12 cellular contexts compared by ENCODE assay signal in the genomic region with DNA sequence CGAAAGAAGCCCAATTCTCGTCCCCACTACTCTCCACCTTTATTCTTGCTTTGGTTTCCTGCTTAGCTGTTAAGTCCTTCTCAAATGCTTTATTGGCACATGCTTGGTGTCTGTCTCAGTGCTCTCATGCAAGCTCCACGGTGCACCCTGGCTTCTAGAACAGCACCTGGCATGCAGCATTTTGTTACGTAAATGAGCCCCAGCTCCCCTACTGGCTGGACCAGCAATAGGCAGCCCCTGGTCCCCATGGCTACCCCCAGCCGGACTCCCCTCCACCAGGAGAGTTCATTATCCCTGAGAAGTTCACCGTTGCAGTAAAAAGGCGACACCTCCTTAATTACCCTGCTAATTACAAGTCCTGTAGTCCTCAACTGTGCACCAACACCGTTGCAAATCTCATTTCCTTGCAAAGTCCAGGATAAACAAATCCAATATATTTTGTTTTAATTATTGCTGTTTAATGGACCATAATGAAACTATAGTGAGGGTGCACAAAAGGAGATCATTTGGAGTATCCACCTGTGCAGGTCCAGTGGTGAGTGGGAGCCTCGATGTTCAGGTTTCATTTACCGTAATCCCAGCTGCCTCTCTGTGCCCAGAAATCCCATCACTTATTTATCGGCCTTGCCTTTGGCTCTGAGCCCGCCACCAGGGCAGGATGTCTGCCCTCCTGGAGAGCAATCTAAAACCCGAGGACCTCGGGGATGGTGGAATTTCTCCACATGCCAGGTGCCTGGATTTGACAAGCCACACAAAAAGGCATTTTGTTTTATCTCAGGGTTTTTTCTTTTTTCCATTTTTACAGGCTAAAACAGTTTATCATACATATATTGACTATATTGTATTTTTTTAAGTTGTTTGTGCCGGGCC. TPM values are rescaled to one million over a fixed set of nuclear protein-coding genes. Genes with fewer than 3 reads are reported as not detected.
DNase-seq lines count a peak whose midpoint lies in the region; ATAC-seq and TF ChIP-seq lines count a peak whose summit lies in the region.
"Had no signal": no experiment of that assay in that cellular context is flagged by ENCODE, and none has a peak within 500 bp of the region (broad histone marks: within the 10 kb centered on the region; RNA-seq: fewer than 3 reads in every experiment).

No MANE protein-coding gene starts in this region.

- no peaks in the 10 kb centered on the region for H3F3A ChIP-seq in PC-9 (ENCODE audit: insufficient read depth, low read depth)

- H3K4me3 ChIP-seq in HCT116 (replicated peaks in 1 of 2; ENCODE audit: low read depth in 1 of 2, low read length in 2 of 2), result no peak overlapping the region
- H3K4me3 ChIP-seq in vagina, result no peak overlapping the region
- no peak overlapping the region for H3K4me3 ChIP-seq in PC-9
- H3K4me3 ChIP-seq: thyroid gland had no signal

- BruUV-seq in HCT116 (replicated peaks; lab: Mats Ljungman, UMichigan) (no TSS peak), PC-9 (replicated peaks; lab: Mats Ljungman, UMichigan) (no TSS peak)

- H3K9ac ChIP-seq in HCT116 (ENCODE audit: low read length), result no peak overlapping the region

- POLR2A ChIA-PET in HCT116 (lab: Charles Lee) (no interaction called here), PC-9 (lab: Charles Lee; ENCODE audit: unreplicated experiment) (interaction anchor here (0.7 kb wide), 1 partner anchor 144 kb away, joined by 5 read pairs; no protein-coding TSS in a partner anchor)

- H3K79me2 ChIP-seq in HCT116 (ENCODE audit: insufficient read depth, low read length) (no peaks in the 10 kb centered on the region), PC-9 (ENCODE audit: low read depth) (no peaks in the 10 kb centered on the region)

- TF ChIP-seq RAD21 in HCT116 (IDR thresholded peaks at IDR 0.05; ENCODE audit: low read depth), result no peak

- RAD21 ChIA-PET in HCT116 (lab: Charles Lee; ENCODE audit: low non-redundant PET in 1 of 2, low total read pairs in 2 of 2, uncharacterized antibody in 2 of 2, unreplicated experiment in 2 of 2), result interaction anchor here (1.3 to 1.8 kb wide), 2 partner anchors 103 to 110 kb away, joined by 6 to 14 read pairs (median 9); no protein-coding TSS in a partner anchor

- H3K9me3 ChIP-seq in HCT116 (ENCODE audit: control insufficient read depth in 1 of 2, insufficient read depth in 1 of 2, low read depth in 1 of 2, low read length in 2 of 2) (no peaks in the 10 kb centered on the region), vagina (no peaks in the 10 kb centered on the region), PC-9 (ENCODE audit: insufficient read depth, low read depth) (no peaks in the 10 kb centered on the region)
- H3K9me3 ChIP-seq: neutrophil, thyroid gland had no signal

- TF ChIP-seq CTCF in HCT116 (IDR thresholded peaks at IDR 0.05 in 2 of 3, conservative IDR thresholded peaks at IDR 0.05 in 1 of 3; ENCODE audit: borderline replicate concordance in 1 of 3, insufficient read depth in 1 of 3, low read depth in 2 of 3, low read length in 2 of 3) (peak; percentile 48 to 66 (median 64); a peak in 5 of 6 replicates), vagina (IDR thresholded peaks at IDR 0.05) (no peak), PC-9 (conservative IDR thresholded peaks at IDR 0.05) (no peak)

- H3K36me3 ChIP-seq in HCT116 (ENCODE audit: control insufficient read depth in 1 of 2, insufficient read depth in 2 of 2, low read length in 2 of 2), result no peaks in the 10 kb centered on the region
- H3K36me3 ChIP-seq in vagina, result no peaks in the 10 kb centered on the region
- no peaks in the 10 kb centered on the region for H3K36me3 ChIP-seq in PC-9 (ENCODE audit: low read depth)
- H3K36me3 ChIP-seq: neutrophil, thyroid gland had no signal

- no peak overlapping the region for H3K27ac ChIP-seq in HCT116 (ENCODE audit: low read depth, low read length)
- no peak overlapping the region for H3K27ac ChIP-seq in vagina
- H3K27ac ChIP-seq in PC-9, result no peak overlapping the region
- H3K27ac ChIP-seq: neutrophil, thyroid gland had no signal

- DNase-seq in DMS53 (lab: John Stamatoyannopoulos, UW) (peak; percentile 59), DMS53 treated with DMSO at 0.1 percent for 48 hours (lab: John Stamatoyannopoulos, UW; ENCODE audit: unreplicated experiment) (no peak), HCT116 (ENCODE audit: low read depth, low spot score) (peak; percentile 16), left kidney (ENCODE audit: low read depth, low spot score) (peak; percentile 78), vagina (ENCODE audit: extremely low spot score in 2 of 2) (no peak), PC-9 (no peak)
- DNase-seq: NCI-H774, T-helper 9 cell, thyroid gland had no signal

- CTCF ChIA-PET in HCT116 (lab: Charles Lee), result interaction anchor here (1.0 to 6.8 kb wide), 18 partner anchors 10 to 753 kb away, joined by 3 to 123 read pairs (median 5); no protein-coding TSS in a partner anchor
- CTCF ChIA-PET in PC-9 (lab: Charles Lee), result interaction anchor here (0.6 to 1.8 kb wide), 5 partner anchors 9 to 752 kb away, joined by 3 to 36 read pairs (median 3); no protein-coding TSS in a partner anchor

- peaks cover 26% of the 10 kb centered on the region for H3K27me3 ChIP-seq in HCT116 (ENCODE audit: insufficient read depth, low read length)
- no peaks in the 10 kb centered on the region for H3K27me3 ChIP-seq in vagina
- H3K27me3 ChIP-seq in PC-9 (ENCODE audit: insufficient read depth, low read depth), result no peaks in the 10 kb centered on the region; the same call in 1 of the 2 replicates
- H3K27me3 ChIP-seq: thyroid gland had no signal

- H3K4me1 ChIP-seq in HCT116 (ENCODE audit: control insufficient read depth in 1 of 2, insufficient read depth in 2 of 2, low read length in 2 of 2), result no peaks in the 10 kb centered on the region
- no peaks in the 10 kb centered on the region for H3K4me1 ChIP-seq in vagina
- no peaks in the 10 kb centered on the region for H3K4me1 ChIP-seq in PC-9 (replicated peaks; ENCODE audit: insufficient read depth)
- H3K4me1 ChIP-seq: thyroid gland had no signal

- intact Hi-C loops in HCT116 (cut with micrococcal nuclease) (no loop called here), vagina (cut with DNase I) (loop anchor here (5.0 kb wide), 1 partner anchor 104 kb away; no protein-coding TSS in a partner anchor), PC-9 (cut with micrococcal nuclease; ENCODE audit: unreplicated experiment) (loop anchor here (2.0 to 10.0 kb wide), 3 partner anchors 54 to 750 kb away; no protein-coding TSS in a partner anchor)

- peak; percentile 72 for ATAC-seq in HCT116
- peak; percentile 45; the same call in 2 of the 3 replicates for ATAC-seq in SK-N-SH treated with all-trans-retinoic acid at 6 μM for 48 hours
- ATAC-seq in GM21737 (IDR thresholded peaks at IDR 0.05; ENCODE audit: unreplicated experiment), result no peak

- H4K20me1 ChIP-seq in HCT116 (ENCODE audit: insufficient read depth), result no peaks in the 10 kb centered on the region
- no peaks in the 10 kb centered on the region for H4K20me1 ChIP-seq in PC-9 (ENCODE audit: insufficient read depth)

- no peak overlapping the region for H3K4me2 ChIP-seq in HCT116 (ENCODE audit: low read length)
- H3K4me2 ChIP-seq in PC-9, result no peak overlapping the region

- H3K9me2 ChIP-seq in HCT116 (ENCODE audit: insufficient read depth) (no peaks in the 10 kb centered on the region), PC-9 (ENCODE audit: insufficient read depth) (no peaks in the 10 kb centered on the region)

- H2AFZ ChIP-seq in HCT116 (ENCODE audit: low read depth, low read length, poor library complexity, severe bottlenecking) (no peak overlapping the region), PC-9 (no peak overlapping the region)

- TF ChIP-seq POLR2A in HCT116 (IDR thresholded peaks at IDR 0.05; ENCODE audit: borderline replicate concordance, extremely low read depth, insufficient read depth, insufficient read length) (no peak), vagina (IDR thresholded peaks at IDR 0.05) (no peak)

TF ChIP-seq in HCT116, 20 proteins besides CTCF, POLR2A, EP300 and RAD21 (continues in another document):
- TF ChIP-seq CEBPB (IDR thresholded peaks at IDR 0.05; ENCODE audit: low read depth), result no peak
- TF ChIP-seq POLR2AphosphoS5 (IDR thresholded peaks at IDR 0.05; ENCODE audit: low read depth, low read length), result no peak
- TF ChIP-seq TCF7L2 (IDR thresholded peaks at IDR 0.05; ENCODE audit: borderline replicate concordance, extremely low read depth, insufficient read depth, insufficient read length), result no peak
- no peak for TF ChIP-seq ZFX (IDR thresholded peaks at IDR 0.05)
- no peak for TF ChIP-seq EZH2phosphoT487 (IDR thresholded peaks at IDR 0.05; ENCODE audit: borderline replicate concordance)
- no peak for TF ChIP-seq CBX3 (IDR thresholded peaks at IDR 0.05; ENCODE audit: low read depth)
- no peak for TF ChIP-seq ELF1 (IDR thresholded peaks at IDR 0.05; ENCODE audit: borderline replicate concordance, low read depth)
- no peak for TF ChIP-seq EGR1 (IDR thresholded peaks at IDR 0.05; ENCODE audit: low read depth)
- TF ChIP-seq SRF (IDR thresholded peaks at IDR 0.05; ENCODE audit: low read depth), result no peak
- TF ChIP-seq, protein P1, sequence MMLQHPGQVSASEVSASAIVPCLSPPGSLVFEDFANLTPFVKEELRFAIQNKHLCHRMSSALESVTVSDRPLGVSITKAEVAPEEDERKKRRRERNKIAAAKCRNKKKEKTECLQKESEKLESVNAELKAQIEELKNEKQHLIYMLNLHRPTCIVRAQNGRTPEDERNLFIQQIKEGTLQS (IDR thresholded peaks at IDR 0.05), result no peak
- TF ChIP-seq YY1 (IDR thresholded peaks at IDR 0.05; ENCODE audit: extremely low read depth, insufficient replicate concordance, low read depth, low read length), result no peak

TF ChIP-seq in SK-N-SH treated with all-trans-retinoic acid at 6 μM for 48 hours, 23 proteins besides CTCF, POLR2A, EP300 and RAD21 (continues in another document):
- TF ChIP-seq, protein P2, sequence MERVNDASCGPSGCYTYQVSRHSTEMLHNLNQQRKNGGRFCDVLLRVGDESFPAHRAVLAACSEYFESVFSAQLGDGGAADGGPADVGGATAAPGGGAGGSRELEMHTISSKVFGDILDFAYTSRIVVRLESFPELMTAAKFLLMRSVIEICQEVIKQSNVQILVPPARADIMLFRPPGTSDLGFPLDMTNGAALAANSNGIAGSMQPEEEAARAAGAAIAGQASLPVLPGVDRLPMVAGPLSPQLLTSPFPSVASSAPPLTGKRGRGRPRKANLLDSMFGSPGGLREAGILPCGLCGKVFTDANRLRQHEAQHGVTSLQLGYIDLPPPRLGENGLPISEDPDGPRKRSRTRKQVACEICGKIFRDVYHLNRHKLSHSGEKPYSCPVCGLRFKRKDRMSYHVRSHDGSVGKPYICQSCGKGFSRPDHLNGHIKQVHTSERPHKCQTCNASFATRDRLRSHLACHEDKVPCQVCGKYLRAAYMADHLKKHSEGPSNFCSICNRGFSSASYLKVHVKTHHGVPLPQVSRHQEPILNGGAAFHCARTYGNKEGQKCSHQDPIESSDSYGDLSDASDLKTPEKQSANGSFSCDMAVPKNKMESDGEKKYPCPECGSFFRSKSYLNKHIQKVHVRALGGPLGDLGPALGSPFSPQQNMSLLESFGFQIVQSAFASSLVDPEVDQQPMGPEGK (CRISPR knock-in tag; IDR thresholded peaks at IDR 0.05; ENCODE audit: borderline replicate concordance), result no peak
- TF ChIP-seq ARNTL (CRISPR knock-in tag; IDR thresholded peaks at IDR 0.05; ENCODE audit: borderline replicate concordance, low read depth), result no peak
- no peak for TF ChIP-seq ZNF70 (CRISPR knock-in tag; IDR thresholded peaks at IDR 0.05)
- TF ChIP-seq ZFP3 (CRISPR knock-in tag; IDR thresholded peaks at IDR 0.05), result no peak
- TF ChIP-seq TOX (CRISPR knock-in tag; IDR thresholded peaks at IDR 0.05; ENCODE audit: borderline replicate concordance), result no peak

RNA-seq across cellular contexts. Expression of a gene that starts 12.8 kb away (rescaled TPM):
- total RNA-seq in HCT116 (2021; ENCODE audit: unreplicated experiment) (not detected), vagina (not detected), PC-9 (2021) (not detected in 2 replicates)
- polyA plus RNA-seq in HCT116 (2012), result not detected in 2 replicates
- total RNA-seq: thyroid gland had no signal

Comparison
In these comparisons a context has a peak if more than half of its experiments do, and no peak if none do; other contexts are left out.
1. DNase-seq: peak in DMS53 (single experiment), HCT116 (single experiment) and left kidney (single experiment); none in DMS53 treated with DMSO at 0.1 percent for 48 hours (single experiment), vagina (0 of 2) and PC-9 (0 of 2).
2. CTCF ChIP-seq: peak in HCT116 (3 of 3); none in vagina (0 of 3) and PC-9 (single experiment).